14 cellular contexts compared by ENCODE assay signal in the genomic region with DNA sequence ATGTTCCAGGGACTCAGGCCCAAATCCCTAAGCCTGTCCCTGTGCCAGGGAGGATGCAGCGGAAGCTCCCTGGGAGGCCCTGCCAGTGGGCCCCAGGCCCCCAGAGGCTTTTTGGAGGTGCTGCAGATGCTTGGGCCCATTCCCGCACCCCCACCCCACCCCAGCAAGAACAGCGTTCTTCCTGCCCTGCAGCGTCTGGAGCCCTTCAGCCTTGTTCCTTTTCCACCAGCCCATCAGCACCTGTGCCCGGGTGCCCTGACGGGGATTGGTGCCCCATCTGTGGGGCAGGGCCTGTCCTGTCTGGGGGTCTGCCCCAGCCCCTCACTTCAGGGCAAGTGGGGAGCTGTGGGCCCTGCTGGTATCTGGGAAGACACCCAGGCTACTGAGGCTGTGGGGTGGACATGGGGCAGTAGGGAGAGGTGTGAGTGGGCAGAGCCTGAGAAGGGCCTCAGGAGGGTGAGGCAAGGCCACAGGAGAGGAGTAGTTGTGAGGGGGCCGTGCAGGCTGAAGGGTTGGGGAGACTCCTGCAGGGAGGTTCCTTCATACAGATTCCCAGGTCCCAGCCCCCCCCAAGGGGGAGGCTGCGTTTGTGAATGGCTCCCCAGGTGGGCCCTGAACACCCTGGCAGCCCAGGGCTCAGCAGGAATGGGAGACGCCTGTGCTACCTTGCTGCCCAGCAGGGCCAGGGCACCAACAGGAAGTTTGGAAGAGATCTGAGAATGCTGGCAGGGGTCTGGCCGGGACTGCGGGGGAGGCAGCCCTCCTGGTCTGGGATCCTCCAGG. TPM values are rescaled to one million over a fixed set of nuclear protein-coding genes. Genes with fewer than 3 reads are reported as not detected.
DNase-seq lines count a peak whose midpoint lies in the region; ATAC-seq and TF ChIP-seq lines count a peak whose summit lies in the region.
"Had no signal": no experiment of that assay in that cellular context is flagged by ENCODE, and none has a peak within 500 bp of the region (broad histone marks: within the 10 kb centered on the region; RNA-seq: fewer than 3 reads in every experiment).

No MANE protein-coding gene starts in this region.

- H3K4me1 Mint-ChIP-seq in activated T-helper 17 cell treated with anti-CD3 and anti-CD28 coated beads, Interleukin-2, amount 50 U/mL, for 72 hours = peaks cover 5% of the 10 kb centered on the region
- peaks cover 7% of the 10 kb centered on the region for H3K4me1 Mint-ChIP-seq in type B pancreatic cell (ENCODE audit: unreplicated experiment)

- no peak overlapping the region for H3K4me3 ChIP-seq in lower lobe of right lung

- TF ChIP-seq CTCF in lower lobe of right lung (IDR thresholded peaks at IDR 0.05) = no peak
- TF ChIP-seq CTCF in type B pancreatic cell (conservative IDR thresholded peaks at IDR 0.05) = no peak

- H3K36me3 ChIP-seq in lower lobe of right lung = peaks cover 38% of the 10 kb centered on the region

- DNase-seq in activated naive CD4-positive, alpha-beta T cell treated with anti-CD3 and anti-CD28 coated beads, Interleukin-2, amount 50 U/mL, for 16 hours = peak; percentile 7
- DNase-seq in activated naive CD4-positive, alpha-beta T cell treated with Interleukin-2 at 50 U/mL for 16 hours = no peak
- DNase-seq in lower lobe of right lung = peak; percentile 40
- DNase-seq in type B pancreatic cell (ENCODE audit: extremely low spot score, unreplicated experiment) = no peak
- no peak for DNase-seq in substantia nigra (lab: John Stamatoyannopoulos, UW)
- no peak for DNase-seq in medulla oblongata (ENCODE audit: extremely low spot score)
- no peak for DNase-seq in MV-4-11 (lab: John Stamatoyannopoulos, UW)
- DNase-seq: AML-193; H9; NCI-H446; RPMI8226; stimulated activated naive CD4-positive, alpha-beta T cell treated with Interleukin-2 at 50 U/mL for 16 hours had no signal

- H3K9me3 Mint-ChIP-seq in activated T-helper 17 cell treated with anti-CD3 and anti-CD28 coated beads, Interleukin-2, amount 50 U/mL, for 72 hours = no peaks in the 10 kb centered on the region
- no peaks in the 10 kb centered on the region for H3K9me3 Mint-ChIP-seq in type B pancreatic cell
- H3K9me3 Mint-ChIP-seq: activated B cell treated with CpG ODN at 0.5 μM for 24 hours, H9 had no signal

- H3K27me3 ChIP-seq in lower lobe of right lung (ENCODE audit: low read depth) = no peaks in the 10 kb centered on the region

- peaks cover 37% of the 10 kb centered on the region for H3K4me1 ChIP-seq in lower lobe of right lung

- H3K36me3 Mint-ChIP-seq in activated T-helper 17 cell treated with anti-CD3 and anti-CD28 coated beads, Interleukin-2, amount 50 U/mL, for 72 hours (ENCODE audit: low read depth) = peaks cover 17% of the 10 kb centered on the region
- no peaks in the 10 kb centered on the region for H3K36me3 Mint-ChIP-seq in type B pancreatic cell

- peak overlapping the region; percentile 6 for H3K27ac Mint-ChIP-seq in activated T-helper 17 cell treated with anti-CD3 and anti-CD28 coated beads, Interleukin-2, amount 50 U/mL, for 72 hours
- H3K27ac Mint-ChIP-seq in type B pancreatic cell = no peak overlapping the region
- H3K27ac Mint-ChIP-seq: activated B cell treated with CpG ODN at 0.5 μM for 24 hours, H9 had no signal

- intact Hi-C loops in lower lobe of right lung (cut with DNase I) = no loop called here

- no peak overlapping the region for H3K27ac ChIP-seq in lower lobe of right lung
- no peak overlapping the region for H3K27ac ChIP-seq in substantia nigra (ENCODE audit: low read depth, low read length, poor library complexity, severe bottlenecking)

- ATAC-seq in activated T-helper 17 cell treated with anti-CD3 and anti-CD28 coated beads, Interleukin-2, amount 50 U/mL, for 72 hours (replicated peaks) = no peak
- ATAC-seq in lower lobe of right lung = no peak

- no peak overlapping the region for H3K4me3 Mint-ChIP-seq in activated T-helper 17 cell treated with anti-CD3 and anti-CD28 coated beads, Interleukin-2, amount 50 U/mL, for 72 hours
- peak overlapping the region; percentile 26 for H3K4me3 Mint-ChIP-seq in type B pancreatic cell

- H3K27me3 Mint-ChIP-seq in activated T-helper 17 cell treated with anti-CD3 and anti-CD28 coated beads, Interleukin-2, amount 50 U/mL, for 72 hours = no peaks in the 10 kb centered on the region
- H3K27me3 Mint-ChIP-seq in type B pancreatic cell = peaks cover 7% of the 10 kb centered on the region
- H3K27me3 Mint-ChIP-seq: activated B cell treated with CpG ODN at 0.5 μM for 24 hours had no signal

- no peaks in the 10 kb centered on the region for H3K9me3 ChIP-seq in lower lobe of right lung

RNA-seq across cellular contexts. Expression of a gene that starts 2.4 kb away (rescaled TPM):
- 10 to 100 TPM; 27.2 to 52.7 TPM for total RNA-seq in activated T-helper 17 cell treated with anti-CD3 and anti-CD28 coated beads, Interleukin-2, amount 50 U/mL, for 72 hours
- 102 TPM for total RNA-seq in lower lobe of right lung
- 40.5 and 66.4 TPM in 2 replicates for total RNA-seq in type B pancreatic cell (ENCODE audit: low replicate concordance)

RNA-seq across cellular contexts. Expression of a gene that starts 10.6 kb away (rescaled TPM):
- 1 to 10 TPM; 3.6 to 8.3 TPM for total RNA-seq in activated T-helper 17 cell treated with anti-CD3 and anti-CD28 coated beads, Interleukin-2, amount 50 U/mL, for 72 hours
- total RNA-seq in lower lobe of right lung (5.7 TPM), type B pancreatic cell (ENCODE audit: low replicate concordance) (4.3 and 6.4 TPM in 2 replicates)

RNA-seq across cellular contexts. Expression of a gene that starts 12.9 kb away (rescaled TPM):
- 10 to 100 TPM; 14.5 to 28.8 TPM for total RNA-seq in activated T-helper 17 cell treated with anti-CD3 and anti-CD28 coated beads, Interleukin-2, amount 50 U/mL, for 72 hours
- total RNA-seq in lower lobe of right lung (29.3 TPM), type B pancreatic cell (ENCODE audit: low replicate concordance) (13.4 and 16.8 TPM in 2 replicates)

RNA-seq across cellular contexts. Expression of a gene that starts 15.8 kb away (rescaled TPM):
- 10 to 100 TPM; 28.6 to 42.3 TPM for total RNA-seq in activated T-helper 17 cell treated with anti-CD3 and anti-CD28 coated beads, Interleukin-2, amount 50 U/mL, for 72 hours
- total RNA-seq in lower lobe of right lung (37.2 TPM), type B pancreatic cell (ENCODE audit: low replicate concordance) (36.3 and 55.2 TPM in 2 replicates)

RNA-seq across cellular contexts. Expression of a gene that starts 54.6 kb away (rescaled TPM):
- 1 to 10 TPM; 2.0 to 4.4 TPM for total RNA-seq in activated T-helper 17 cell treated with anti-CD3 and anti-CD28 coated beads, Interleukin-2, amount 50 U/mL, for 72 hours
- 4.7 TPM for total RNA-seq in lower lobe of right lung
- total RNA-seq in type B pancreatic cell (ENCODE audit: low replicate concordance) = 3.6 and 3.9 TPM in 2 replicates

Comparison
In these comparisons a context has a peak if more than half of its experiments do, and no peak if none do; other contexts are left out.
1. DNase-seq: peak in activated naive CD4-positive, alpha-beta T cell treated with anti-CD3 and anti-CD28 coated beads, Interleukin-2, amount 50 U/mL, for 16 hours (single experiment) and lower lobe of right lung (single experiment); none in activated naive CD4-positive, alpha-beta T cell treated with Interleukin-2 at 50 U/mL for 16 hours (single experiment), type B pancreatic cell (single experiment), substantia nigra (0 of 49), medulla oblongata (single experiment) and MV-4-11 (single experiment).